ENCODE assay signal across 7 cellular contexts in the genomic region with DNA sequence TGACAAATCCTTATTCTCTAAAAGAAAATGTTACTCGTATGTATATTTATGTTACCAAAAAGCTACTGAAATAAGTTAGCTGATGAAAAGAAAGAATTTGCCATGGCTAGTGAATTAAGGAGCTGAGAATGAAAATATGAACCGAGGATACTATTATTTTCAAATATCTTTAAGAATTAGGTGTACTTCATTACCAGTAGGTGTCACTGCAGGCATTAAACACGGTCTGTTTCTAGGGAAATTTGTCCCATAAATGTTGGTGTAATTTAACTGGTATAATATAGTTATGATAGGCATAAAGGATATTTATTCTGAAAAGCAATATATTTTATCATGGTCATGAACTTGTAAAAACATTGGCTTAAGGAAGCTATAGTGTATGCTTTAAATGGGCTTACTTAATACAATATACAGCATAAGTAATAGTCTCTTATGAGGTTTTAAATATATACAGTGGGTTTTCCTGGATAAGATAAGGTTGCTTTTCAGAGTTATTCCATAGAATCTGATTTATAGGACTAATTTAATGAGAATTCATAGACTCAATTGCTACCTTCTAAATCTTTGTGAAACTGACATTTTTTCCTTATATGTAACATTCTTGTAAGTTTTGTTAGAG.
DNase-seq lines count a peak whose midpoint lies in the region; ATAC-seq, FAIRE-seq and TF ChIP-seq lines count a peak whose summit lies in the region.

No MANE protein-coding gene starts in this region.

- no peak overlapping the region for H3K4me3 ChIP-seq in astrocyte of the cerebellum (ENCODE audit: low read depth, low read length)
- H3K4me3 ChIP-seq in uterus: no peak overlapping the region

- no peak overlapping the region for H3K27ac ChIP-seq in uterus

- TF ChIP-seq CTCF in GM13976 (IDR thresholded peaks at IDR 0.05; ENCODE audit: borderline replicate concordance, control extremely low read depth, extremely low read depth, insufficient read depth, missing control alignments) (peak; percentile 21), astrocyte of the cerebellum (IDR thresholded peaks at IDR 0.05; ENCODE audit: low read depth, low read length, missing control alignments) (peak; percentile 30), uterus (IDR thresholded peaks at IDR 0.05) (peak; percentile 60 to 74 (median 68))

- H3K9me3 ChIP-seq in uterus: no peaks in the 10 kb centered on the region

- no peak for TF ChIP-seq POLR2A in uterus (IDR thresholded peaks at IDR 0.05)

- intact Hi-C loops in uterus (cut with DNase I; ENCODE audit: low total_unique reads): no loop called here

- no peaks in the 10 kb centered on the region for H3K27me3 ChIP-seq in uterus

- in situ Hi-C loops in GM13976 (cut with MboI; ENCODE audit: low sequenced_read_pairs, unreplicated experiment) (no loop called here), astrocyte of the cerebellum (cut with HindIII; ENCODE audit: low sequenced_read_pairs) (no loop called here)

- peak; percentile 93 for FAIRE-seq in islet of Langerhans (lab: Jason Lieb, UNC)

- ATAC-seq in HG02973 (IDR thresholded peaks at IDR 0.05; ENCODE audit: unreplicated experiment): no peak

- no peak for DNase-seq in GM13976 (ENCODE audit: low spot score)
- peak; percentile 55 for DNase-seq in NCI-H2081 treated with DMSO at 0.1 percent for 48 hours (lab: John Stamatoyannopoulos, UW)
- DNase-seq in astrocyte of the cerebellum (ENCODE audit: low read depth): peak; percentile 71
- DNase-seq in uterus: peak in 1 of 2 donors; percentile 21
- DNase-seq in stimulated activated CD4-positive, alpha-beta T cell treated with anti-CD3 and anti-CD28 coated beads, Interleukin-2, amount 100 ng/mL, for 48 hours: no peak

- H3K4me1 ChIP-seq in uterus: no peaks in the 10 kb centered on the region

- no peaks in the 10 kb centered on the region for H3K36me3 ChIP-seq in uterus

Comparison
In these comparisons a context has a peak if more than half of its experiments do, and no peak if none do; other contexts are left out.
1. DNase-seq: peak in NCI-H2081 treated with DMSO at 0.1 percent for 48 hours (single experiment) and astrocyte of the cerebellum (single experiment); none in GM13976 (single experiment) and stimulated activated CD4-positive, alpha-beta T cell treated with anti-CD3 and anti-CD28 coated beads, Interleukin-2, amount 100 ng/mL, for 48 hours (0 of 2).
2. Peak in every context shown above with its lines, with median percentiles within 50 percentile points of each other: CTCF ChIP-seq.